ENCODE assay signal across 22 cellular contexts in genomic region chr11:77174559-77174958, GRCh38. TPM values are rescaled to one million over a fixed set of nuclear protein-coding genes. Genes with fewer than 3 reads are reported as not detected.
A peak's percentile ranks its signal among the peaks of the same experiment; 100 is the strongest.
DNase-seq lines count a peak whose midpoint lies in the region; ATAC-seq and TF ChIP-seq lines count a peak whose summit lies in the region.
"Had no signal": no experiment of that assay in that cellular context is flagged by ENCODE, and none has a peak within 500 bp of the region (broad histone marks: within the 10 kb centered on the region; RNA-seq: fewer than 3 reads in every experiment).

No MANE protein-coding gene starts in this region.

- H3K4me3 Mint-ChIP-seq in endodermal cell, result no peak overlapping the region
- H3K4me3 Mint-ChIP-seq in T-helper 2 cell treated with Interferon-gamma antibody and Interleukin-4, amounts not matched to agents 5 μg/mL and 100 μg/mL, for 36 hours, result no peak overlapping the region
- H3K4me3 Mint-ChIP-seq: activated naive CD8-positive, alpha-beta T cell treated with anti-CD3 and anti-CD28 coated beads, Interleukin-2, amount 50 U/mL, for 24 hours; activated T-helper 17 cell treated with anti-CD3 and anti-CD28 coated beads, Interleukin-2, amount 50 U/mL, for 72 hours; CD4-positive, alpha-beta T cell had no signal

- peak overlapping the region; percentile 84 for H3K27ac Mint-ChIP-seq in endodermal cell
- H3K27ac Mint-ChIP-seq in T-helper 2 cell treated with Interferon-gamma antibody and Interleukin-4, amounts not matched to agents 5 μg/mL and 100 μg/mL, for 36 hours, result no peak overlapping the region
- H3K27ac Mint-ChIP-seq: activated naive CD8-positive, alpha-beta T cell treated with anti-CD3 and anti-CD28 coated beads, Interleukin-2, amount 50 U/mL, for 24 hours; activated T-helper 17 cell treated with anti-CD3 and anti-CD28 coated beads, Interleukin-2, amount 50 U/mL, for 72 hours; CD4-positive, alpha-beta T cell had no signal

- no peaks in the 10 kb centered on the region for H3K9me3 ChIP-seq in endodermal cell (ENCODE audit: control insufficient read depth, low read length)
- no peaks in the 10 kb centered on the region for H3K9me3 ChIP-seq in MG63
- H3K9me3 ChIP-seq: gastrocnemius medialis, left lung, sigmoid colon, stomach, upper lobe of right lung had no signal

- no peaks in the 10 kb centered on the region for H3K36me3 Mint-ChIP-seq in endodermal cell (ENCODE audit: low read depth)
- no peaks in the 10 kb centered on the region for H3K36me3 Mint-ChIP-seq in T-helper 2 cell treated with Interferon-gamma antibody and Interleukin-4, amounts not matched to agents 5 μg/mL and 100 μg/mL, for 36 hours (ENCODE audit: low read depth)

- no peak overlapping the region for H3K27ac ChIP-seq in endodermal cell (ENCODE audit: low read depth, low read length)
- H3K27ac ChIP-seq: gastrocnemius medialis, sigmoid colon, upper lobe of right lung had no signal

- H3K27me3 ChIP-seq in endodermal cell (ENCODE audit: control insufficient read depth, insufficient read depth, low read length, poor library complexity, severe bottlenecking) (no peaks in the 10 kb centered on the region), MG63 (no peaks in the 10 kb centered on the region)
- H3K27me3 ChIP-seq: dorsolateral prefrontal cortex, gastrocnemius medialis, left lung, sigmoid colon, stomach, upper lobe of right lung had no signal

- H3K27me3 Mint-ChIP-seq in endodermal cell (ENCODE audit: insufficient read depth), result no peaks in the 10 kb centered on the region
- no peaks in the 10 kb centered on the region for H3K27me3 Mint-ChIP-seq in T-helper 2 cell treated with Interferon-gamma antibody and Interleukin-4, amounts not matched to agents 5 μg/mL and 100 μg/mL, for 36 hours (ENCODE audit: low read depth)
- H3K27me3 Mint-ChIP-seq: activated naive CD8-positive, alpha-beta T cell treated with anti-CD3 and anti-CD28 coated beads, Interleukin-2, amount 50 U/mL, for 24 hours; activated T-helper 17 cell treated with anti-CD3 and anti-CD28 coated beads, Interleukin-2, amount 50 U/mL, for 72 hours; CD4-positive, alpha-beta T cell had no signal

- DNase-seq in Right ventricle myocardium superior (peak; percentile 35), left cardiac atrium (no peak), NCI-H2196 (lab: John Stamatoyannopoulos, UW; ENCODE audit: unreplicated experiment) (peak; percentile 86), endodermal cell (peak; percentile 63), HuH-7 (ENCODE audit: low spot score) (no peak), NCI-H2227 (lab: John Stamatoyannopoulos, UW; ENCODE audit: unreplicated experiment) (no peak), MG63 (no peak)
- no peak for DNase-seq in T-helper 2 cell treated with Interferon-gamma antibody and Interleukin-4, amounts not matched to agents 5 μg/mL and 100 μg/mL, for 36 hours (ENCODE audit: low spot score)
- DNase-seq: activated naive CD8-positive, alpha-beta T cell treated with anti-CD3 and anti-CD28 coated beads, Interleukin-2, amount 50 U/mL, for 24 hours; CD4-positive, alpha-beta T cell; dorsolateral prefrontal cortex; EL; erythroblast; IMR-90; NCI-H345; stomach; upper lobe of right lung had no signal

- H3K36me3 ChIP-seq in endodermal cell (ENCODE audit: control insufficient read depth, insufficient read depth, low read length) (no peaks in the 10 kb centered on the region), MG63 (no peaks in the 10 kb centered on the region)
- H3K36me3 ChIP-seq: gastrocnemius medialis, left lung, sigmoid colon, stomach, upper lobe of right lung had no signal

- H3K9me3 Mint-ChIP-seq in endodermal cell, result no peaks in the 10 kb centered on the region
- H3K9me3 Mint-ChIP-seq in T-helper 2 cell treated with Interferon-gamma antibody and Interleukin-4, amounts not matched to agents 5 μg/mL and 100 μg/mL, for 36 hours, result no peaks in the 10 kb centered on the region
- H3K9me3 Mint-ChIP-seq: activated naive CD8-positive, alpha-beta T cell treated with anti-CD3 and anti-CD28 coated beads, Interleukin-2, amount 50 U/mL, for 24 hours had no signal

- no peak overlapping the region for H3K9ac ChIP-seq in endodermal cell (ENCODE audit: extremely low read depth, low read length, poor library complexity, severe bottlenecking)

- intact Hi-C loops in Right ventricle myocardium superior (cut with DNase I) (no loop called here), left cardiac atrium (cut with DNase I) (no loop called here)

- 93 to 94% methylated on average over 14 to 16 of the region's 16 CpGs for WGBS in endodermal cell (ENCODE audit: insufficient coverage in 1 of 2, insufficient read length in 1 of 2), 2 experiments

- H3K4me1 Mint-ChIP-seq in endodermal cell, result peaks cover 57% of the 10 kb centered on the region
- H3K4me1 Mint-ChIP-seq in T-helper 2 cell treated with Interferon-gamma antibody and Interleukin-4, amounts not matched to agents 5 μg/mL and 100 μg/mL, for 36 hours (ENCODE audit: low read depth), result no peaks in the 10 kb centered on the region
- H3K4me1 Mint-ChIP-seq: activated naive CD8-positive, alpha-beta T cell treated with anti-CD3 and anti-CD28 coated beads, Interleukin-2, amount 50 U/mL, for 24 hours; activated T-helper 17 cell treated with anti-CD3 and anti-CD28 coated beads, Interleukin-2, amount 50 U/mL, for 72 hours had no signal

- no peak for TF ChIP-seq CTCF in endodermal cell (conservative IDR thresholded peaks at IDR 0.05)

- ATAC-seq in Right ventricle myocardium superior (ENCODE audit: poor library complexity) (no peak), left cardiac atrium (no peak)
- ATAC-seq: activated naive CD8-positive, alpha-beta T cell treated with anti-CD3 and anti-CD28 coated beads, Interleukin-2, amount 50 U/mL, for 24 hours; activated T-helper 17 cell treated with anti-CD3 and anti-CD28 coated beads, Interleukin-2, amount 50 U/mL, for 72 hours had no signal

- peaks cover 19% of the 10 kb centered on the region for H3K4me1 ChIP-seq in endodermal cell (ENCODE audit: control insufficient read depth, insufficient read depth, low read length)
- H3K4me1 ChIP-seq: gastrocnemius medialis, sigmoid colon, upper lobe of right lung had no signal

- no peak overlapping the region for H3K4me3 ChIP-seq in endodermal cell (ENCODE audit: low read length)
- no peak overlapping the region for H3K4me3 ChIP-seq in MG63
- H3K4me3 ChIP-seq: stomach, upper lobe of right lung had no signal

RNA-seq across cellular contexts. Expression of gene MYO7A, which starts 46.5 kb away (rescaled TPM):
- total RNA-seq in Right ventricle myocardium superior, result 4.4 TPM
- total RNA-seq in left cardiac atrium, result 10 to 100 TPM in 1 of 2 donors, 1 to 10 TPM in 1; 7.5 to 11.1 TPM
- 1 to 10 TPM; 2.4 to 2.7 TPM for total RNA-seq in endodermal cell
- 2.1 TPM for polyA plus RNA-seq in endodermal cell (2013, experiment 1 of 2)
- 1.7 TPM for polyA plus RNA-seq in endodermal cell (2013, experiment 2 of 2)
- not detected in 2 replicates for total RNA-seq in MG63 (2014; rRNA removed; shearing (Covaris generic); ENCODE audit: low replicate concordance)
- total RNA-seq: IMR-90, OCI-LY7 had no signal

Comparison
In these comparisons a context has a peak if more than half of its experiments do, and no peak if none do; other contexts are left out.
1. DNase-seq: peak in Right ventricle myocardium superior (single experiment), NCI-H2196 (single experiment) and endodermal cell (single experiment); none in left cardiac atrium (single experiment), T-helper 2 cell treated with Interferon-gamma antibody and Interleukin-4, amounts not matched to agents 5 μg/mL and 100 μg/mL, for 36 hours (single experiment), HuH-7 (single experiment), NCI-H2227 (single experiment) and MG63 (single experiment).